Comparison of ENCODE assay signal across 8 cellular contexts in the genomic region with DNA sequence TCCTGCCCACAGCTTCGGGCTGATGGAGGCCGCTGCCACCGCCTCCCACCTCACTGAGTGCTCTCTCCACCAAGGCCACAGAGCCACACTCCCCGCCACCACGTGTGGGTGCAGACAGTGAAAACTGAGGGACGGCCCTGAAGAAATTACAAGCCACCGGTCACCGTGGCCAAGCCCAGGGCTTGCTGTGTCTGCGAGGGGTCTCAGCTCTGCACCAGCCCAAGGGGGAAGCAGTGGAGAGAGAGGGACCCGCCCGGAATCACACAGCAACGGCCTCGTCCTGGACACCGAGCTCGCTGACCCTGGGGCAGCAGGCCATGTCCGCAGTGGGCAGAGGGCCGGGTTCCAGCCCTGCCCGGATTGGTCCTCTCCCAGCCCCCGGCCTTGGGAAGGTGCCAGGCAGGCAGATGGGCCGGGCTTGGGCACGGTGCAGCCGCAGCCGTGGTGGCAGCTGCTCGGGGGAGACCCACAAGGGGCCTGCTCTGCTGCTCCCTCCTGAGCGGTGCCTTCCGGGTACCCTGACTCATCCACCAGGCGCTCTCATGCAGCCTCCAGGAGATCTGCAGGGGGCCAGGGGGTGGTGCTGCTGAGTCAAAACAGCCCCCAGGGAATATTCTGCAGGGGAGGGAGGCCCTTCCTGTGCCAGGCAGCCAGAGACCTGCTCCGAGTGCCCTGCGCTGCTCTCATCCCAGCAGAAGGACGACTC. TPM values are rescaled to one million over a fixed set of nuclear protein-coding genes. Genes with fewer than 3 reads are reported as not detected.
DNase-seq lines count a peak whose midpoint lies in the region; ATAC-seq and TF ChIP-seq lines count a peak whose summit lies in the region.

No MANE protein-coding gene starts in this region.

- ATAC-seq in HG02678 (IDR thresholded peaks at IDR 0.05; ENCODE audit: unreplicated experiment), result no peak

- no peaks in the 10 kb centered on the region for H3K36me3 ChIP-seq in HUES48 (ENCODE audit: control insufficient read depth, insufficient read depth, low read length)

- H3K9ac ChIP-seq in HUES48 (ENCODE audit: low read depth, low read length), result no peak overlapping the region

- H3K9me3 ChIP-seq in HUES48 (ENCODE audit: control insufficient read depth, insufficient read depth, low read length), result no peaks in the 10 kb centered on the region

- peak; percentile 46 for TF ChIP-seq CTCF in fibroblast of pulmonary artery (IDR thresholded peaks at IDR 0.05; ENCODE audit: low read length, missing control alignments)

- H3K4me1 ChIP-seq in HUES48 (ENCODE audit: control insufficient read depth, insufficient read depth, low read length), result peaks cover 23% of the 10 kb centered on the region

- H3K4me3 ChIP-seq in HUES48 (ENCODE audit: low read depth, low read length) (no peak overlapping the region), fibroblast of pulmonary artery (replicated peaks; ENCODE audit: low read depth, low read length) (no peak overlapping the region), skeletal muscle cell (ENCODE audit: low read depth, low read length) (no peak overlapping the region)

- no peaks in the 10 kb centered on the region for H3K27me3 ChIP-seq in HUES48 (ENCODE audit: control insufficient read depth, insufficient read depth, low read length)

- DNase-seq in NCI-H2227 (lab: John Stamatoyannopoulos, UW; ENCODE audit: unreplicated experiment), result peak; percentile 30
- DNase-seq in NCI-H2227 treated with DMSO at 0.1 percent for 48 hours (lab: John Stamatoyannopoulos, UW), result no peak
- peak; percentile 81 for DNase-seq in SK-MEL-5 (ENCODE audit: low read depth, low spot score)
- DNase-seq in fibroblast of pulmonary artery (ENCODE audit: low read depth), result peak; percentile 81
- DNase-seq in skeletal muscle cell (ENCODE audit: low read depth), result peak; percentile 82
- DNase-seq in NCI-H187 treated with DMSO at 0.1 percent for 48 hours (lab: John Stamatoyannopoulos, UW), result no peak

- in situ Hi-C loops in SK-MEL-5 (cut with HindIII; ENCODE audit: low pct_unique_long_range_greater_than_20kb, low sequenced_read_pairs), result no loop called here

- peak overlapping the region; percentile 28 for H3K27ac ChIP-seq in HUES48 (ENCODE audit: low read depth, low read length)

RNA-seq across cellular contexts. Expression of gene CBFA2T3, which starts 52.0 kb away (rescaled TPM):
- total RNA-seq in SK-MEL-5 (2014; rRNA removed; shearing (Covaris generic)), result not detected in 2 replicates
- 0.08 and 0.23 TPM in 2 replicates for polyA plus RNA-seq in SK-MEL-5 (2015; cell fraction: cytosol; rRNA removed)
- 0.23 and 0.43 TPM in 2 replicates for polyA plus RNA-seq in SK-MEL-5 (2015; cell fraction: nucleus; rRNA removed)

RNA-seq across cellular contexts. Expression of gene PABPN1L, which starts 58.5 kb away (rescaled TPM):
- not detected in 2 replicates for total RNA-seq in SK-MEL-5 (2014; rRNA removed; shearing (Covaris generic))
- polyA plus RNA-seq in SK-MEL-5 (2015; cell fraction: cytosol; rRNA removed), result not detected in 2 replicates
- polyA plus RNA-seq in SK-MEL-5 (2015; cell fraction: nucleus; rRNA removed), result not detected in 2 replicates

Comparison
In these comparisons a context has a peak if more than half of its experiments do, and no peak if none do; other contexts are left out.
1. DNase-seq: peak in NCI-H2227 (single experiment), SK-MEL-5 (single experiment), fibroblast of pulmonary artery (single experiment) and skeletal muscle cell (single experiment); none in NCI-H2227 treated with DMSO at 0.1 percent for 48 hours (single experiment) and NCI-H187 treated with DMSO at 0.1 percent for 48 hours (single experiment).